Comparison of ENCODE assay signal across 7 cellular contexts in the genomic region with DNA sequence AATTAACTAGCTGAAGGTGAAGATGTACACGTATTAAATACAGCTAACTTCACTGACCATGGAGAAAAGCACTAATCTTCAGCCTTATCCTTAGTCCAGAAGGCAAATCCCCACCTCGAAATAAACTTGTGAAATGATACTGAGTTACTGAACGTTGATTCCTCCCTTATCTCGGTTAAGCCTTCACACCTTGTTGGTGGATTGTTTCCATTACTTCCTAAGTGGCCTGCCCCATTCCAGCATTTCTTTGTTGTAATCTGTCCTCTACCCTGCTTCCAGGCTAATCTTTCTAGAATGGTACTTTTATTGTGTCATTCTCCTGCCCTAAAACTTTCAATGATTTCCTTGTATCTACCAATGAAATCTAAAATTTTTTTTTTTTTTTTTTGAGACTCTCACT.
"Had no signal": no experiment of that assay in that cellular context is flagged by ENCODE, and none has a peak within 500 bp of the region (broad histone marks: within the 10 kb centered on the region; RNA-seq: fewer than 3 reads in every experiment).

No MANE protein-coding gene starts in this region.

- DNase-seq: GOT3, H7, HCEC 1CT, IMR-90, KG1 had no signal

- H3K9ac ChIP-seq: GM23248 had no signal

- ATAC-seq: K562 had no signal

- H3K4me3 ChIP-seq: GM23248, K562 had no signal

- H3K27ac ChIP-seq: GM23248 had no signal
